Comparison of ENCODE assay signal across 1 cellular context in genomic region chr3:158801696-158802398, GRCh38.
TF ChIP-seq lines count a peak whose summit lies in the region.

TSS of gene MFSD1 (plus strand) at chr3:158802054. CDS start at chr3:158802153, 99 bp downstream.

TF ChIP-seq in HEK293, 187 proteins besides CTCF, POLR2A, EP300 and RAD21 (continued from another document and continues in another):
- TF ChIP-seq ZNF768 (tag by site-specific recombination; IDR thresholded peaks at IDR 0.05), result no peak
- TF ChIP-seq ZNF354C (tag by site-specific recombination; IDR thresholded peaks at IDR 0.05; ENCODE audit: borderline replicate concordance, low read depth), result no peak
- no peak for TF ChIP-seq GLI4 (tag by site-specific recombination; IDR thresholded peaks at IDR 0.05)
- no peak for TF ChIP-seq REPIN1 (tag by site-specific recombination; IDR thresholded peaks at IDR 0.05; ENCODE audit: low read depth)
- TF ChIP-seq ZNF426 (tag by site-specific recombination; IDR thresholded peaks at IDR 0.05), result no peak
- no peak for TF ChIP-seq ZNF169 (tag by site-specific recombination; IDR thresholded peaks at IDR 0.05)
- TF ChIP-seq ZNF335 (tag by site-specific recombination; conservative IDR thresholded peaks at IDR 0.05), result peak; percentile 64
- no peak for TF ChIP-seq MYNN (tag by site-specific recombination; IDR thresholded peaks at IDR 0.05; ENCODE audit: borderline replicate concordance)
- peak; percentile 64; the same call in 1 of the 2 replicates for TF ChIP-seq ZEB2 (tag by site-specific recombination; IDR thresholded peaks at IDR 0.05)
- no peak for TF ChIP-seq ZNF302 (tag by site-specific recombination; IDR thresholded peaks at IDR 0.05; ENCODE audit: low read depth)
- TF ChIP-seq ZNF510 (tag by site-specific recombination; IDR thresholded peaks at IDR 0.05; ENCODE audit: insufficient replicate concordance), result no peak
- 0 out of 2 replicates have a peak, but pooled peaks have one; percentile 21 for TF ChIP-seq ZNF513 (tag by site-specific recombination; IDR thresholded peaks at IDR 0.05)
- TF ChIP-seq ZNF175 (tag by site-specific recombination; IDR thresholded peaks at IDR 0.05), result no peak
- TF ChIP-seq ZBTB1 (tag by site-specific recombination; IDR thresholded peaks at IDR 0.05), result no peak
- no peak for TF ChIP-seq ZNF23 (tag by site-specific recombination; IDR thresholded peaks at IDR 0.05; ENCODE audit: borderline replicate concordance)
- TF ChIP-seq ZNF518A (tag by site-specific recombination; conservative IDR thresholded peaks at IDR 0.05; ENCODE audit: low read depth), result peak; percentile 35
- TF ChIP-seq ZNF362 (tag by site-specific recombination; IDR thresholded peaks at IDR 0.05), result no peak
- no peak; the same call in 1 of the 2 replicates for TF ChIP-seq ZFHX2 (tag by site-specific recombination; conservative IDR thresholded peaks at IDR 0.05)
- TF ChIP-seq ZNF148 (tag by site-specific recombination; IDR thresholded peaks at IDR 0.05; ENCODE audit: borderline replicate concordance), result no peak
- TF ChIP-seq, protein P1, sequence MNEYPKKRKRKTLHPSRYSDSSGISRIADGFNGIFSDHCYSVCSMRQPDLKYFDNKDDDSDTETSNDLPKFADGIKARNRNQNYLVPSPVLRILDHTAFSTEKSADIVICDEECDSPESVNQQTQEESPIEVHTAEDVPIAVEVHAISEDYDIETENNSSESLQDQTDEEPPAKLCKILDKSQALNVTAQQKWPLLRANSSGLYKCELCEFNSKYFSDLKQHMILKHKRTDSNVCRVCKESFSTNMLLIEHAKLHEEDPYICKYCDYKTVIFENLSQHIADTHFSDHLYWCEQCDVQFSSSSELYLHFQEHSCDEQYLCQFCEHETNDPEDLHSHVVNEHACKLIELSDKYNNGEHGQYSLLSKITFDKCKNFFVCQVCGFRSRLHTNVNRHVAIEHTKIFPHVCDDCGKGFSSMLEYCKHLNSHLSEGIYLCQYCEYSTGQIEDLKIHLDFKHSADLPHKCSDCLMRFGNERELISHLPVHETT (tag by site-specific recombination; IDR thresholded peaks at IDR 0.05), result no peak
- TF ChIP-seq ZNF549 (tag by site-specific recombination; IDR thresholded peaks at IDR 0.05), result no peak
- TF ChIP-seq ZNF221 (tag by site-specific recombination; IDR thresholded peaks at IDR 0.05; ENCODE audit: borderline replicate concordance), result no peak
- TF ChIP-seq SP3 (tag by site-specific recombination; IDR thresholded peaks at IDR 0.05), result peak; percentile 64
- no peak for TF ChIP-seq OSR2 (tag by site-specific recombination; IDR thresholded peaks at IDR 0.05)
- no peak for TF ChIP-seq ZNF677 (tag by site-specific recombination; IDR thresholded peaks at IDR 0.05)
- TF ChIP-seq ZNF76 (tag by site-specific recombination; IDR thresholded peaks at IDR 0.05; ENCODE audit: borderline replicate concordance, low read depth), result 0 out of 2 replicates have a peak, but pooled peaks have one; percentile 29
- TF ChIP-seq FEZF1 (tag by site-specific recombination; IDR thresholded peaks at IDR 0.05), result no peak
- TF ChIP-seq ZFP37 (tag by site-specific recombination; IDR thresholded peaks at IDR 0.05), result peak; percentile 66; the same call in 1 of the 2 replicates
- no peak for TF ChIP-seq ZNF571 (tag by site-specific recombination; IDR thresholded peaks at IDR 0.05)
- TF ChIP-seq GLIS2 (tag by site-specific recombination; IDR thresholded peaks at IDR 0.05), result no peak
- 0 out of 2 replicates have a peak, but pooled peaks have one; percentile 36 for TF ChIP-seq ZNF394 (tag by site-specific recombination; IDR thresholded peaks at IDR 0.05; ENCODE audit: borderline replicate concordance)
- no peak for TF ChIP-seq RBAK (tag by site-specific recombination; IDR thresholded peaks at IDR 0.05)
- TF ChIP-seq ZNF514 (tag by site-specific recombination; IDR thresholded peaks at IDR 0.05), result no peak
- TF ChIP-seq, protein P2, sequence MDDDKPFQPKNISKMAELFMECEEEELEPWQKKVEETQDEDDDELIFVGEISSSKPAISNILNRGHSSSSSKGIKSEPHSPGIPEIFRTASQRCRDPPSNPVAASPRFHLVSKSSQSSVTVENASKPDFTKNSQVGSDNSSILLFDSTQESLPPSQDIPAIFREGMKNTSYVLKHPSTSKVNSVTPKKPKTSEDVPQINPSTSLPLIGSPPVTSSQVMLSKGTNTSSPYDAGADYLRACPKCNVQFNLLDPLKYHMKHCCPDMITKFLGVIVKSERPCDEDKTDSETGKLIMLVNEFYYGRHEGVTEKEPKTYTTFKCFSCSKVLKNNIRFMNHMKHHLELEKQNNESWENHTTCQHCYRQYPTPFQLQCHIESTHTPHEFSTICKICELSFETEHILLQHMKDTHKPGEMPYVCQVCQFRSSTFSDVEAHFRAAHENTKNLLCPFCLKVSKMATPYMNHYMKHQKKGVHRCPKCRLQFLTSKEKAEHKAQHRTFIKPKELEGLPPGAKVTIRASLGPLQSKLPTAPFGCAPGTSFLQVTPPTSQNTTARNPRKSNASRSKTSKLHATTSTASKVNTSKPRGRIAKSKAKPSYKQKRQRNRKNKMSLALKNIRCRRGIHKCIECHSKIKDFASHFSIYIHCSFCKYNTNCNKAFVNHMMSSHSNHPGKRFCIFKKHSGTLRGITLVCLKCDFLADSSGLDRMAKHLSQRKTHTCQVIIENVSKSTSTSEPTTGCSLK (tag by site-specific recombination; IDR thresholded peaks at IDR 0.05), result no peak
- TF ChIP-seq ZXDB (tag by site-specific recombination; IDR thresholded peaks at IDR 0.05), result peak; percentile 93
- TF ChIP-seq TCF7L2 (IDR thresholded peaks at IDR 0.05; ENCODE audit: borderline replicate concordance, low read depth, low read length), result no peak
- no peak for TF ChIP-seq ZNF776 (tag by site-specific recombination; IDR thresholded peaks at IDR 0.05; ENCODE audit: borderline replicate concordance)
- TF ChIP-seq ZNF624 (tag by site-specific recombination; IDR thresholded peaks at IDR 0.05), result no peak
- TF ChIP-seq ZNF621 (tag by site-specific recombination; IDR thresholded peaks at IDR 0.05), result no peak
- TF ChIP-seq, protein P3, sequence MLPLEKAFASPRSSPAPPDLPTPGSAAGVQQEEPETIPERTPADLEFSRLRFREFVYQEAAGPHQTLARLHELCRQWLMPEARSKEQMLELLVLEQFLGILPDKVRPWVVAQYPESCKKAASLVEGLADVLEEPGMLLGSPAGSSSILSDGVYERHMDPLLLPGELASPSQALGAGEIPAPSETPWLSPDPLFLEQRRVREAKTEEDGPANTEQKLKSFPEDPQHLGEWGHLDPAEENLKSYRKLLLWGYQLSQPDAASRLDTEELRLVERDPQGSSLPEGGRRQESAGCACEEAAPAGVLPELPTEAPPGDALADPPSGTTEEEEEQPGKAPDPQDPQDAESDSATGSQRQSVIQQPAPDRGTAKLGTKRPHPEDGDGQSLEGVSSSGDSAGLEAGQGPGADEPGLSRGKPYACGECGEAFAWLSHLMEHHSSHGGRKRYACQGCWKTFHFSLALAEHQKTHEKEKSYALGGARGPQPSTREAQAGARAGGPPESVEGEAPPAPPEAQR (tag by site-specific recombination; IDR thresholded peaks at IDR 0.05), result no peak
- no peak for TF ChIP-seq ZNF791 (tag by site-specific recombination; IDR thresholded peaks at IDR 0.05)
- TF ChIP-seq, protein P4, sequence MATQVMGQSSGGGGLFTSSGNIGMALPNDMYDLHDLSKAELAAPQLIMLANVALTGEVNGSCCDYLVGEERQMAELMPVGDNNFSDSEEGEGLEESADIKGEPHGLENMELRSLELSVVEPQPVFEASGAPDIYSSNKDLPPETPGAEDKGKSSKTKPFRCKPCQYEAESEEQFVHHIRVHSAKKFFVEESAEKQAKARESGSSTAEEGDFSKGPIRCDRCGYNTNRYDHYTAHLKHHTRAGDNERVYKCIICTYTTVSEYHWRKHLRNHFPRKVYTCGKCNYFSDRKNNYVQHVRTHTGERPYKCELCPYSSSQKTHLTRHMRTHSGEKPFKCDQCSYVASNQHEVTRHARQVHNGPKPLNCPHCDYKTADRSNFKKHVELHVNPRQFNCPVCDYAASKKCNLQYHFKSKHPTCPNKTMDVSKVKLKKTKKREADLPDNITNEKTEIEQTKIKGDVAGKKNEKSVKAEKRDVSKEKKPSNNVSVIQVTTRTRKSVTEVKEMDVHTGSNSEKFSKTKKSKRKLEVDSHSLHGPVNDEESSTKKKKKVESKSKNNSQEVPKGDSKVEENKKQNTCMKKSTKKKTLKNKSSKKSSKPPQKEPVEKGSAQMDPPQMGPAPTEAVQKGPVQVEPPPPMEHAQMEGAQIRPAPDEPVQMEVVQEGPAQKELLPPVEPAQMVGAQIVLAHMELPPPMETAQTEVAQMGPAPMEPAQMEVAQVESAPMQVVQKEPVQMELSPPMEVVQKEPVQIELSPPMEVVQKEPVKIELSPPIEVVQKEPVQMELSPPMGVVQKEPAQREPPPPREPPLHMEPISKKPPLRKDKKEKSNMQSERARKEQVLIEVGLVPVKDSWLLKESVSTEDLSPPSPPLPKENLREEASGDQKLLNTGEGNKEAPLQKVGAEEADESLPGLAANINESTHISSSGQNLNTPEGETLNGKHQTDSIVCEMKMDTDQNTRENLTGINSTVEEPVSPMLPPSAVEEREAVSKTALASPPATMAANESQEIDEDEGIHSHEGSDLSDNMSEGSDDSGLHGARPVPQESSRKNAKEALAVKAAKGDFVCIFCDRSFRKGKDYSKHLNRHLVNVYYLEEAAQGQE (tag by site-specific recombination; IDR thresholded peaks at IDR 0.05), result no peak
- peak; percentile 90 for TF ChIP-seq KLF16 (tag by site-specific recombination; IDR thresholded peaks at IDR 0.05)
- TF ChIP-seq ZNF629 (tag by site-specific recombination; IDR thresholded peaks at IDR 0.05), result peak; percentile 51; the same call in 1 of the 2 replicates
- no peak for TF ChIP-seq ZNF701 (tag by site-specific recombination; IDR thresholded peaks at IDR 0.05)
- no peak for TF ChIP-seq ZNF248 (tag by site-specific recombination; IDR thresholded peaks at IDR 0.05)
- TF ChIP-seq YY2 (tag by site-specific recombination; IDR thresholded peaks at IDR 0.05), result no peak
- TF ChIP-seq ZNF830 (tag by site-specific recombination; IDR thresholded peaks at IDR 0.05; ENCODE audit: low read depth), result no peak
- TF ChIP-seq TRIM28 (IDR thresholded peaks at IDR 0.05; ENCODE audit: borderline replicate concordance, low read length), result no peak
